Comparison of ENCODE assay signal across 18 cellular contexts in genomic region chr5:170416526-170416925, GRCh38. TPM values are rescaled to one million over a fixed set of nuclear protein-coding genes. Genes with fewer than 3 reads are reported as not detected.
DNase-seq lines count a peak whose midpoint lies in the region; ATAC-seq, FAIRE-seq and TF ChIP-seq lines count a peak whose summit lies in the region.
"Had no signal": no experiment of that assay in that cellular context is flagged by ENCODE, and none has a peak within 500 bp of the region (broad histone marks: within the 10 kb centered on the region; RNA-seq: fewer than 3 reads in every experiment).

No MANE protein-coding gene starts in this region.

- no peaks in the 10 kb centered on the region for H3K9me1 ChIP-seq in IMR-90 (ENCODE audit: insufficient read depth, low read length)
- no peaks in the 10 kb centered on the region for H3K9me1 ChIP-seq in K562 (ENCODE audit: control insufficient read depth, insufficient read depth, low read length)

- H3K79me2 ChIP-seq in K562 (ENCODE audit: control insufficient read depth, insufficient read depth, low read length) = no peaks in the 10 kb centered on the region

- peak overlapping the region; percentile 17 for H3K4me3 Mint-ChIP-seq in activated naive CD8-positive, alpha-beta T cell
- H3K4me3 Mint-ChIP-seq in activated naive CD8-positive, alpha-beta T cell treated with anti-CD3 and anti-CD28 coated beads for 36 hours = no peak overlapping the region
- H3K4me3 Mint-ChIP-seq: B cell; CD8-positive, alpha-beta T cell had no signal

- no peaks in the 10 kb centered on the region for H3K36me3 Mint-ChIP-seq in activated naive CD8-positive, alpha-beta T cell
- H3K36me3 Mint-ChIP-seq in activated naive CD8-positive, alpha-beta T cell treated with anti-CD3 and anti-CD28 coated beads for 36 hours = no peaks in the 10 kb centered on the region
- H3K36me3 Mint-ChIP-seq: CD8-positive, alpha-beta T cell had no signal

- H3K9me3 ChIP-seq in IMR-90 (ENCODE audit: control insufficient read depth, insufficient read depth, low read length) = no peaks in the 10 kb centered on the region
- no peaks in the 10 kb centered on the region for H3K9me3 ChIP-seq in K562 (replicated peaks; ENCODE audit: control insufficient read depth, insufficient read depth, low read depth, low read length)
- no peaks in the 10 kb centered on the region for H3K9me3 ChIP-seq in heart left ventricle

- CTCF ChIA-PET in IMR-90 (lab: Yijun Ruan, JAX) = no interaction called here
- CTCF ChIA-PET in K562 (lab: Yijun Ruan, JAX; ENCODE audit: low intra/inter-chr PET ratio) = no interaction called here

- TF ChIP-seq CTCF in IMR-90 (conservative IDR thresholded peaks at IDR 0.05; ENCODE audit: low read depth, low read length) (no peak), K562 (IDR thresholded peaks at IDR 0.05 in 2 of 3, conservative IDR thresholded peaks at IDR 0.05 in 1 of 3; ENCODE audit: insufficient read depth in 2 of 3, low read depth in 1 of 3, low read length in 3 of 3) (no peak), foreskin fibroblast (IDR thresholded peaks at IDR 0.05; ENCODE audit: low read depth, low read length) (no peak), heart left ventricle (IDR thresholded peaks at IDR 0.05) (no peak)

- peaks cover 33% of the 10 kb centered on the region for H3K4me1 Mint-ChIP-seq in activated naive CD8-positive, alpha-beta T cell (ENCODE audit: low read depth)
- peaks cover 13% of the 10 kb centered on the region for H3K4me1 Mint-ChIP-seq in activated naive CD8-positive, alpha-beta T cell treated with anti-CD3 and anti-CD28 coated beads for 36 hours
- H3K4me1 Mint-ChIP-seq: B cell had no signal

- intact Hi-C loops in IMR-90 (cut with micrococcal nuclease) = no loop called here
- intact Hi-C loops in K562 (cut with micrococcal nuclease) = no loop called here
- intact Hi-C loops in heart left ventricle (cut with DNase I) = loop anchor here in 4 of 10 donors (5.0 to 10.0 kb wide), 4 partner anchors 54 to 322 kb away; partner anchors contain the start of gene FOXI1 (in 1 of the 4)

- H3K9ac ChIP-seq in IMR-90 (ENCODE audit: low read depth, low read length) (no peak overlapping the region), K562 (ENCODE audit: insufficient read depth in 1 of 2, low read depth in 2 of 2, low read length in 2 of 2) (no peak overlapping the region)

- H3K27me3 ChIP-seq in IMR-90 (ENCODE audit: control insufficient read depth, insufficient read depth, low read length) (no peaks in the 10 kb centered on the region), K562 (ENCODE audit: control insufficient read depth in 2 of 2, insufficient read depth in 2 of 2, low read length in 2 of 2) (0 out of 5 replicates have a peak, but pooled peaks cover 0 to 8% of the 10 kb centered on the region in 2 experiments), heart left ventricle (no peaks in the 10 kb centered on the region)

- in situ Hi-C loops in IMR-90 (cut with MboI; ENCODE audit: low sequenced_read_pairs) = no loop called here
- in situ Hi-C loops in K562 (cut with MboI) = loop anchor here (5.0 to 10.0 kb wide), 2 partner anchors 189 to 322 kb away; no protein-coding TSS in a partner anchor

- no peak overlapping the region for H3K14ac ChIP-seq in IMR-90 (replicated peaks; ENCODE audit: low read depth, low read length)

- H2BK5ac ChIP-seq in IMR-90 (ENCODE audit: low read depth, low read length, poor library complexity, severe bottlenecking) = no peak overlapping the region

- H2BK15ac ChIP-seq in IMR-90 (ENCODE audit: low read depth, low read length) = no peak overlapping the region

- FAIRE-seq in K562 (lab: Jason Lieb, UNC) = no peak
- FAIRE-seq: A204.1, D721Med, GM12892 had no signal

- no peak overlapping the region for H3K27ac Mint-ChIP-seq in activated naive CD8-positive, alpha-beta T cell
- no peak overlapping the region for H3K27ac Mint-ChIP-seq in activated naive CD8-positive, alpha-beta T cell treated with anti-CD3 and anti-CD28 coated beads for 36 hours
- H3K27ac Mint-ChIP-seq: B cell; CD8-positive, alpha-beta T cell had no signal

- H3K18ac ChIP-seq in IMR-90 (ENCODE audit: low read depth, low read length) = no peak overlapping the region

- no peak overlapping the region for H2BK20ac ChIP-seq in IMR-90 (ENCODE audit: low read depth, low read length)

- H3K56ac ChIP-seq in IMR-90 (ENCODE audit: extremely low read depth, insufficient read depth, low read length) = no peak overlapping the region

- peak overlapping the region; percentile 70 for H2AFZ ChIP-seq in IMR-90 (replicated peaks; ENCODE audit: low read length, poor library complexity)
- peak overlapping the region; percentile 17; the same call in 1 of the 2 replicates for H2AFZ ChIP-seq in K562 (ENCODE audit: low read depth, low read length)

- ATAC-seq in IMR-90 (ENCODE audit: low read depth) (no peak), K562 (no peak), heart left ventricle (no peak)
- ATAC-seq: CD8-positive, alpha-beta T cell had no signal

- H4K20me1 ChIP-seq in IMR-90 (ENCODE audit: insufficient read depth, low read length) = no peaks in the 10 kb centered on the region
- H4K20me1 ChIP-seq in K562 (replicated peaks; ENCODE audit: control insufficient read depth, insufficient read depth, low read length) = 0 out of 2 replicates have a peak, but pooled peaks cover 2% of the 10 kb centered on the region

- no peak overlapping the region for H2AK5ac ChIP-seq in IMR-90 (ENCODE audit: low read depth, low read length)

- no peaks in the 10 kb centered on the region for H3K79me1 ChIP-seq in IMR-90 (ENCODE audit: low read depth in 1 of 2, low read length in 2 of 2)

- H3K36me3 ChIP-seq in IMR-90 (ENCODE audit: control insufficient read depth, insufficient read depth, low read length) (no peaks in the 10 kb centered on the region), K562 (ENCODE audit: control insufficient read depth, insufficient read depth, low read length) (no peaks in the 10 kb centered on the region), heart left ventricle (no peaks in the 10 kb centered on the region)

- H3K23ac ChIP-seq in IMR-90 (ENCODE audit: low read depth, low read length) = no peak overlapping the region

- H2BK120ac ChIP-seq in IMR-90 (ENCODE audit: low read depth, low read length) = no peak overlapping the region

- TF ChIP-seq POLR2A in IMR-90 (IDR thresholded peaks at IDR 0.05; ENCODE audit: low read depth, low read length) = no peak
- no peak for TF ChIP-seq POLR2A in K562 (conservative IDR thresholded peaks at IDR 0.05)
- TF ChIP-seq POLR2A in heart left ventricle (IDR thresholded peaks at IDR 0.05) = no peak

- no peak overlapping the region for H3K4me3 ChIP-seq in IMR-90 (ENCODE audit: insufficient read depth, low read depth, low read length)
- no peak overlapping the region for H3K4me3 ChIP-seq in K562
- no peak overlapping the region for H3K4me3 ChIP-seq in foreskin fibroblast (ENCODE audit: low read depth in 1 of 2, low read length in 2 of 2)
- no peak overlapping the region for H3K4me3 ChIP-seq in heart left ventricle

- no peak overlapping the region for H3K4ac ChIP-seq in IMR-90 (ENCODE audit: low read depth, low read length)

- no peak overlapping the region for H4K8ac ChIP-seq in IMR-90 (ENCODE audit: low read depth in 2 of 2, low read length in 2 of 2)

- H3K4me2 ChIP-seq in IMR-90 (ENCODE audit: low read depth, low read length) = no peak overlapping the region
- H3K4me2 ChIP-seq in K562 (ENCODE audit: insufficient read depth, low read length) = no peak overlapping the region; the same call in 1 of the 2 replicates

- BruUV-seq in IMR-90 (replicated peaks; lab: Mats Ljungman, UMichigan) = no TSS peak
- BruUV-seq in K562 (replicated peaks; lab: Mats Ljungman, UMichigan) = no TSS peak

- H2AK9ac ChIP-seq in IMR-90 (replicated peaks; ENCODE audit: low read depth, low read length, poor library complexity) = no peak overlapping the region

- no peaks in the 10 kb centered on the region for H3K4me1 ChIP-seq in IMR-90 (ENCODE audit: control insufficient read depth, insufficient read depth, low read length)
- no peaks in the 10 kb centered on the region for H3K4me1 ChIP-seq in K562 (replicated peaks in 1 of 2; ENCODE audit: control insufficient read depth in 2 of 2, insufficient read depth in 2 of 2, low read length in 2 of 2)
- peaks cover 0 to 17% (median 0%) of the 10 kb centered on the region in 12 donors for H3K4me1 ChIP-seq in heart left ventricle

- DNase-seq in activated naive CD8-positive, alpha-beta T cell treated with anti-CD3 and anti-CD28 coated beads for 36 hours = no peak
- DNase-seq in IMR-90 = no peak
- no peak for DNase-seq in K562 (ENCODE audit: extremely low read depth in 1 of 4, low spot score in 3 of 4)
- no peak for DNase-seq in foreskin fibroblast
- DNase-seq in DMS53 (lab: John Stamatoyannopoulos, UW) = no peak
- DNase-seq in heart left ventricle = no peak
- DNase-seq: C1 segment of cervical spinal cord; CD8-positive, alpha-beta T cell; COR-L47; DMS153; DND-41; GDM1; H7 had no signal

- no peak overlapping the region for H4K91ac ChIP-seq in IMR-90 (ENCODE audit: insufficient read depth, low read depth, low read length)

- POLR2A ChIA-PET in IMR-90 (lab: Charles Lee; ENCODE audit: unreplicated experiment) = no interaction called here
- POLR2A ChIA-PET in K562 (lab: Yijun Ruan, JAX) = interaction anchor here (1.6 kb wide), 1 partner anchor 10 kb away, joined by 3 read pairs; no protein-coding TSS in a partner anchor

- no peak overlapping the region for H4K5ac ChIP-seq in IMR-90 (ENCODE audit: low read depth, low read length)

- H3K27me3 Mint-ChIP-seq in activated naive CD8-positive, alpha-beta T cell = no peaks in the 10 kb centered on the region
- no peaks in the 10 kb centered on the region for H3K27me3 Mint-ChIP-seq in activated naive CD8-positive, alpha-beta T cell treated with anti-CD3 and anti-CD28 coated beads for 36 hours

- dilution Hi-C loops in IMR-90 (cut with HindIII; ENCODE audit: low sequenced_read_pairs, unreplicated experiment) = no loop called here

- TF ChIP-seq EP300 in K562 (IDR thresholded peaks at IDR 0.05; ENCODE audit: low read length) = no peak

- no peaks in the 10 kb centered on the region for H3K9me3 Mint-ChIP-seq in activated naive CD8-positive, alpha-beta T cell (ENCODE audit: low read depth)
- no peaks in the 10 kb centered on the region for H3K9me3 Mint-ChIP-seq in activated naive CD8-positive, alpha-beta T cell treated with anti-CD3 and anti-CD28 coated beads for 36 hours
- H3K9me3 Mint-ChIP-seq: CD8-positive, alpha-beta T cell had no signal

- no CpG with 5 or more reads among the region's 4 CpGs for WGBS in IMR-90 (ENCODE audit: extremely low coverage in 2 of 2, insufficient read length in 1 of 2), 2 experiments
- WGBS in K562 (ENCODE audit: insufficient coverage, low coverage, missing lambda C conversion rate) = 28% methylated on average over 4 of the region's 4 CpGs
- WGBS in heart left ventricle, 4 donors = 61 to 81% (median 78%) methylated on average over 4 of the region's 4 CpGs

- H3K27ac ChIP-seq in IMR-90 (ENCODE audit: insufficient read depth, low read length) (no peak overlapping the region), K562 (ENCODE audit: extremely low read depth, low read depth, low read length) (no peak overlapping the region), heart left ventricle (no peak overlapping the region)

- no peak for TF ChIP-seq RAD21 in IMR-90 (IDR thresholded peaks at IDR 0.05; ENCODE audit: low read length)
- no peak for TF ChIP-seq RAD21 in K562 (CRISPR knock-in tag; conservative IDR thresholded peaks at IDR 0.05 in 1 of 2, IDR thresholded peaks at IDR 0.05 in 1 of 2)

RNA-seq across cellular contexts. Expression of gene KCNMB1, which starts 27.4 kb away (rescaled TPM):
- total RNA-seq in activated naive CD8-positive, alpha-beta T cell treated with anti-CD3 and anti-CD28 coated beads for 36 hours = not detected
- total RNA-seq in IMR-90 (2012; rRNA removed) = not detected in 2 replicates
- polyA plus RNA-seq in IMR-90 (2012; rRNA removed) = not detected in 2 replicates
- not detected in 2 replicates for polyA plus RNA-seq in IMR-90 (2012; cell fraction: cytosol; rRNA removed)
- polyA plus RNA-seq in IMR-90 (2012; cell fraction: nucleus; rRNA removed; ENCODE audit: low replicate concordance) = not detected in 2 replicates
- total RNA-seq in K562 (2011; cell fraction: chromatin; rRNA removed; ENCODE audit: low replicate concordance) = not detected in 2 replicates
- not detected in 2 replicates for total RNA-seq in K562 (2011; cell fraction: nucleolus; rRNA removed)
- total RNA-seq in K562 (2011; cell fraction: nucleoplasm; rRNA removed) = not detected in 2 replicates
- total RNA-seq in K562 (2014; rRNA removed) = not detected in 2 replicates
- not detected in 2 replicates for total RNA-seq in K562 (2014; rRNA removed; fragmentation: Illumina TruSeq; extraction: Trizol)
- total RNA-seq in K562 (2015; rRNA removed; fragmentation: Illumina TruSeq; extraction: Trizol) = not detected in 2 replicates
- not detected in 2 replicates for total RNA-seq in K562 (2021)
- not detected in 2 replicates for polyA plus RNA-seq in K562 (2011; rRNA removed)
- polyA plus RNA-seq in K562 (2011; cell fraction: cytosol; rRNA removed) = not detected in 2 replicates
- polyA plus RNA-seq in K562 (2011; cell fraction: nucleus; rRNA removed) = not detected in 2 replicates
- not detected in 2 replicates for polyA plus RNA-seq in K562 (2012)
- polyA plus RNA-seq in K562 (2014; fragmentation: Illumina TruSeq; extraction: Trizol) = not detected in 2 replicates
- not detected for polyA plus RNA-seq in K562 (2014; fragmentation: Nextera tagmentation; extraction: Ambion mirVana)
- not detected in 2 replicates for polyA plus RNA-seq in K562 (2014; rRNA removed)
- polyA minus RNA-seq in K562 (2011; rRNA and poly(A)+ RNA removed) = not detected in 2 replicates
- polyA minus RNA-seq in K562 (2011; cell fraction: cytosol; rRNA and poly(A)+ RNA removed) = not detected in 2 replicates
- polyA minus RNA-seq in K562 (2011; cell fraction: nucleus; rRNA and poly(A)+ RNA removed) = not detected in 2 replicates
- total RNA-seq in heart left ventricle = 1 to 10 TPM in 5 of 9 donors, under 1 TPM in 4; 0.25 to 3.7 (median 1.0) TPM
- 1 to 10 TPM; 1.2 TPM for polyA plus RNA-seq in heart left ventricle
- total RNA-seq: B cell; CD8-positive, alpha-beta T cell had no signal
